ENCODE assay signal across 11 cellular contexts in genomic region chr3:188006726-188007393, GRCh38.
DNase-seq lines count a peak whose midpoint lies in the region; ATAC-seq and TF ChIP-seq lines count a peak whose summit lies in the region.
"Had no signal": no experiment of that assay in that cellular context is flagged by ENCODE, and none has a peak within 500 bp of the region (broad histone marks: within the 10 kb centered on the region; RNA-seq: fewer than 3 reads in every experiment).

No MANE protein-coding gene starts in this region.

- H2BK120ac ChIP-seq in mesenchymal stem cell (ENCODE audit: low read depth, low read length): no peak overlapping the region

- no peak overlapping the region for H2BK15ac ChIP-seq in mesenchymal stem cell (ENCODE audit: low read depth, poor library complexity, severe bottlenecking)

- H3K27me3 ChIP-seq in mesenchymal stem cell (ENCODE audit: control insufficient read depth in 1 of 2, insufficient read depth in 1 of 2, low read length in 2 of 2): no peaks in the 10 kb centered on the region
- H3K27me3 ChIP-seq: upper lobe of right lung had no signal

- no peak overlapping the region for H4K8ac ChIP-seq in mesenchymal stem cell (ENCODE audit: low read length)

- H3K4me2 ChIP-seq in mesenchymal stem cell (ENCODE audit: low read length, poor library complexity, severe bottlenecking): no peak overlapping the region

- no peak overlapping the region for H3K4me3 ChIP-seq in mesenchymal stem cell (ENCODE audit: insufficient read depth in 1 of 2, low read depth in 1 of 2, low read length in 2 of 2)
- H3K4me3 ChIP-seq: upper lobe of right lung had no signal

- no peak overlapping the region for H2BK12ac ChIP-seq in mesenchymal stem cell (ENCODE audit: low read length in 2 of 2)

- H3K23ac ChIP-seq in mesenchymal stem cell (ENCODE audit: low read length in 2 of 2): no peak overlapping the region

- H3K27ac ChIP-seq in C4-2B: peak overlapping the region; percentile 34
- H3K27ac ChIP-seq in mesenchymal stem cell (ENCODE audit: low read length, poor library complexity, severe bottlenecking): peak overlapping the region; percentile 40
- H3K27ac ChIP-seq: upper lobe of right lung had no signal

- 91% methylated on average over 17 of the region's 17 CpGs for WGBS in mesenchymal stem cell

- DNase-seq in NCI-H1694 (lab: John Stamatoyannopoulos, UW) (peak; percentile 49), cerebellum (ENCODE audit: low spot score) (peak; percentile 86), mesenchymal stem cell (no peak), NOMO-1 treated with DMSO at 0.1 percent for 48 hours (lab: John Stamatoyannopoulos, UW; ENCODE audit: unreplicated experiment) (no peak), mesenteric fat pad (ENCODE audit: low spot score) (no peak)
- DNase-seq: amniotic stem cell, NCI-H1105 treated with DMSO at 0.1 percent for 48 hours, upper lobe of right lung had no signal

- no peak overlapping the region for H2BK5ac ChIP-seq in mesenchymal stem cell (ENCODE audit: low read depth, low read length, poor library complexity, severe bottlenecking)

- no peaks in the 10 kb centered on the region for H3K9me3 ChIP-seq in mesenchymal stem cell (ENCODE audit: control insufficient read depth, low read length)
- H3K9me3 ChIP-seq: upper lobe of right lung had no signal

- H3K14ac ChIP-seq in mesenchymal stem cell (ENCODE audit: low read length in 2 of 2): no peak overlapping the region

- H3K79me1 ChIP-seq in mesenchymal stem cell (replicated peaks; ENCODE audit: low read length, poor library complexity, severe bottlenecking): no peaks in the 10 kb centered on the region

- no peak overlapping the region for H4K91ac ChIP-seq in mesenchymal stem cell (ENCODE audit: low read length)

- ATAC-seq in HG02981 (IDR thresholded peaks at IDR 0.05; ENCODE audit: unreplicated experiment): no peak
- ATAC-seq in HG03045 (IDR thresholded peaks at IDR 0.05; ENCODE audit: unreplicated experiment): no peak

- no peak for TF ChIP-seq CTCF in C4-2B (conservative IDR thresholded peaks at IDR 0.05)

- no peaks in the 10 kb centered on the region for H3K36me3 ChIP-seq in mesenchymal stem cell (ENCODE audit: control insufficient read depth in 1 of 2, insufficient read depth in 2 of 2, low read depth in 1 of 2, low read length in 2 of 2)
- H3K36me3 ChIP-seq: upper lobe of right lung had no signal

- no peak overlapping the region for H3K9ac ChIP-seq in mesenchymal stem cell (ENCODE audit: low read length)

- H2AK5ac ChIP-seq in mesenchymal stem cell (ENCODE audit: low read length, severe bottlenecking): no peak overlapping the region

- H3K4ac ChIP-seq in mesenchymal stem cell (ENCODE audit: low read depth in 1 of 2, low read length in 2 of 2): no peak overlapping the region

- H3K4me1 ChIP-seq in mesenchymal stem cell (ENCODE audit: control insufficient read depth, insufficient read depth, low read depth, low read length): peaks cover 10% of the 10 kb centered on the region
- H3K4me1 ChIP-seq: upper lobe of right lung had no signal

- no peak overlapping the region for H2AFZ ChIP-seq in mesenchymal stem cell (ENCODE audit: low read depth, low read length)

- no peak overlapping the region for H3K18ac ChIP-seq in mesenchymal stem cell (ENCODE audit: low read depth in 1 of 2, low read length in 2 of 2)

Comparison
In these comparisons a context has a peak if more than half of its experiments do, and no peak if none do; other contexts are left out.
1. DNase-seq: peak in NCI-H1694 (single experiment) and cerebellum (single experiment); none in mesenchymal stem cell (single experiment), NOMO-1 treated with DMSO at 0.1 percent for 48 hours (single experiment) and mesenteric fat pad (single experiment).